In the genomic region with DNA sequence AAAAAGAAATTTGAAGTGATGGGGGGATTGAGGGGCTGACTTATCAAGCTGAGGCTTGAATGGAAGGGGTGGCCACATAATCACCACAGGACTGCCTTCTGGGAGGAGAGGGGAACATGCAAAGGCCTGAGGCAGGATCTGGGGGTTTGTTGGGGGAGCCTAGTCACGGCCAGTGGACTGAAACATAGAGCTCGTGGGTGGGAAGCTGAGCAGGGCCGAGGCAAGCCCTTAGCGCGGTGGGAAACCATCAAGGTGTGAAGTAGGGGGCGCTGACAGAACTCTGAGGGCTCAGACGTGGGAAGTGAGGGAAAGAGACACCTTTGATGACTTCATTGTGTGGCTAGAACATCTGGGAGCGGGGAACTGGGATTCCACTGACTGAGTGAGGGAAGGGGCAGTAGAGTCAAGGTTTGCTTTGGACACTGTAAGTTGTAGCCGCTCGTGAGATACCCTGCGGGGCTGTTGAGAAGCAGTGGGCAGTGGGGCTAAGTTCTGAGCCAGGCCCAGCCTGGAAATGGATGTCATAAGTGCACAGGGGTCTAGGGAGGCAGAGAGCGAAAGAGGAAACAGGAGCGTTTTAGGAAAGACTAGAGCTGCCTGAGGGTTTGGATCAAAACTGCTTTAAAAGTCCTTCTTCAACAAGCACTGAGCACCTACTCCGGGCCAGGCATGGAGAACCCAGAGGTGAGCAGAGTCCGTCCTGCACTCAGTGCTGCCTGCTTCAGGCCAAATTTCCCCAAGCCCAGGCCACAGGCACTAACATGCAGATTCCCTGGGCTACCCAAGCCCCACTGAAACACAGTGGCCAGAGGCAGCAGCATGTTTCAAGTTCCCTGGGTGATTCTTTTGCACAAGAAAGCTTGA, we compare ENCODE assay signal across 1 cellular context.
A peak's percentile ranks its signal among the peaks of the same experiment; 100 is the strongest.
TF ChIP-seq lines count a peak whose summit lies in the region.

No MANE protein-coding gene starts in this region.

TF ChIP-seq in H1, 55 proteins besides CTCF, POLR2A, EP300 and RAD21:
- TF ChIP-seq, protein P1, sequence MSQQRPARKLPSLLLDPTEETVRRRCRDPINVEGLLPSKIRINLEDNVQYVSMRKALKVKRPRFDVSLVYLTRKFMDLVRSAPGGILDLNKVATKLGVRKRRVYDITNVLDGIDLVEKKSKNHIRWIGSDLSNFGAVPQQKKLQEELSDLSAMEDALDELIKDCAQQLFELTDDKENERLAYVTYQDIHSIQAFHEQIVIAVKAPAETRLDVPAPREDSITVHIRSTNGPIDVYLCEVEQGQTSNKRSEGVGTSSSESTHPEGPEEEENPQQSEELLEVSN (IDR thresholded peaks at IDR 0.05), result peak; percentile 94
- TF ChIP-seq BRCA1 (IDR thresholded peaks at IDR 0.05; ENCODE audit: low read depth, low read length), result no peak
- TF ChIP-seq KDM4A (IDR thresholded peaks at IDR 0.05; ENCODE audit: low read depth, low read length, severe bottlenecking), result no peak
- TF ChIP-seq, protein P2, sequence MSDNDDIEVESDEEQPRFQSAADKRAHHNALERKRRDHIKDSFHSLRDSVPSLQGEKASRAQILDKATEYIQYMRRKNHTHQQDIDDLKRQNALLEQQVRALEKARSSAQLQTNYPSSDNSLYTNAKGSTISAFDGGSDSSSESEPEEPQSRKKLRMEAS (IDR thresholded peaks at IDR 0.05), result peak; percentile 65
- TF ChIP-seq NANOG (IDR thresholded peaks at IDR 0.05; ENCODE audit: insufficient read depth, low read depth, low read length, poor library complexity, severe bottlenecking), result peak; percentile 19
TF ChIP-seq in H1: peak in this region for 3.
